In genomic region chr3:128786434-128787020, GRCh38 we compare ENCODE assay signal across 12 cellular contexts.
DNase-seq lines count a peak whose midpoint lies in the region; ATAC-seq, FAIRE-seq and TF ChIP-seq lines count a peak whose summit lies in the region.
"Had no signal": no experiment of that assay in that cellular context is flagged by ENCODE, and none has a peak within 500 bp of the region (broad histone marks: within the 10 kb centered on the region; RNA-seq: fewer than 3 reads in every experiment).

No MANE protein-coding gene starts in this region.

- H3K27me3 ChIP-seq in HepG2 (ENCODE audit: control insufficient read depth in 1 of 2, insufficient read depth in 2 of 2, low read length in 2 of 2) (no peaks in the 10 kb centered on the region), gastroesophageal sphincter (no peaks in the 10 kb centered on the region), GM23338 (ENCODE audit: insufficient read depth) (no peaks in the 10 kb centered on the region)

- H3K9ac ChIP-seq in HepG2 (ENCODE audit: insufficient read depth, low read depth, low read length): no peak overlapping the region

- TF ChIP-seq EP300 in HepG2 (IDR thresholded peaks at IDR 0.05; ENCODE audit: low read depth in 2 of 2, low read length in 2 of 2) (no peak), HepG2 (CRISPR knock-in tag; IDR thresholded peaks at IDR 0.05; ENCODE audit: borderline replicate concordance) (no peak), gastroesophageal sphincter (IDR thresholded peaks at IDR 0.05) (no peak)

- CTCF ChIA-PET in HepG2 (lab: Yijun Ruan, JAX; ENCODE audit: low intra/inter-chr PET ratio, low total read pairs): no interaction called here

- peaks cover 72% of the 10 kb centered on the region for H3K4me1 Mint-ChIP-seq in HFFc6 (ENCODE audit: low read depth)
- peaks cover 50% of the 10 kb centered on the region for H3K4me1 Mint-ChIP-seq in GM23338

- H3K4me3 Mint-ChIP-seq in HFFc6 (peak overlapping the region; percentile 52; the same call in 1 of the 2 replicates), GM23338 (no peak overlapping the region)
- H3K4me3 Mint-ChIP-seq: brain had no signal

- WGBS in HepG2 (ENCODE audit: low lambda C conversion rate): 95% methylated on average over 3 of the region's 3 CpGs
- 26 to 31% methylated on average over 3 of the region's 3 CpGs for WGBS in gastroesophageal sphincter (ENCODE audit: low coverage in 1 of 2), 2 donors

- DNase-seq in AG08396 (ENCODE audit: low spot score): peak; percentile 54
- DNase-seq in HFFc6: peak; percentile 33
- peak; percentile 31 to 42 for DNase-seq in cardiac fibroblast (ENCODE audit: low read depth in 2 of 2)
- DNase-seq in HepG2 (ENCODE audit: low spot score): no peak
- DNase-seq in GM23338 (ENCODE audit: low spot score): no peak
- no peak for DNase-seq in GM13976 (ENCODE audit: low spot score)
- DNase-seq: hippocampal formation, NCI-H2107 had no signal

- H3K9me3 ChIP-seq in HepG2 (ENCODE audit: low read length) (no peaks in the 10 kb centered on the region), gastroesophageal sphincter (no peaks in the 10 kb centered on the region)

- peaks cover 94% of the 10 kb centered on the region for H3K79me2 ChIP-seq in HepG2 (ENCODE audit: insufficient read depth, low read length)
- H3K79me2 ChIP-seq in GM23338 (replicated peaks; ENCODE audit: insufficient read depth): peaks cover 94% of the 10 kb centered on the region

- H3F3A ChIP-seq in GM23338 (replicated peaks; ENCODE audit: low read depth): no peaks in the 10 kb centered on the region

- H3K36me3 Mint-ChIP-seq in HFFc6 (ENCODE audit: low read depth): no peaks in the 10 kb centered on the region
- no peaks in the 10 kb centered on the region for H3K36me3 Mint-ChIP-seq in GM23338 (ENCODE audit: low read depth)

- H2AFZ ChIP-seq in HepG2 (ENCODE audit: low read length) (no peak overlapping the region), GM23338 (no peak overlapping the region)

- TF ChIP-seq POLR2A in HepG2 (IDR thresholded peaks at IDR 0.05; ENCODE audit: insufficient read depth in 1 of 2, low read depth in 2 of 2, low read length in 2 of 2) (no peak), gastroesophageal sphincter (IDR thresholded peaks at IDR 0.05) (no peak)

- no peak for ATAC-seq in HepG2
- no peak for ATAC-seq in gastroesophageal sphincter
- ATAC-seq in GM23338: no peak
- ATAC-seq in HG03457 (IDR thresholded peaks at IDR 0.05; ENCODE audit: unreplicated experiment): no peak

- BruUV-seq in HepG2 (replicated peaks; lab: Mats Ljungman, UMichigan): no TSS peak

- H3K4me2 ChIP-seq in HepG2 (ENCODE audit: low read depth, low read length) (no peak overlapping the region), GM23338 (no peak overlapping the region)

- no peak for TF ChIP-seq CTCF in HFFc6 (IDR thresholded peaks at IDR 0.05)
- TF ChIP-seq CTCF in cardiac fibroblast (IDR thresholded peaks at IDR 0.05; ENCODE audit: low read depth, low read length): no peak
- no peak for TF ChIP-seq CTCF in HepG2 (CRISPR knock-in tag; IDR thresholded peaks at IDR 0.05)
- no peak for TF ChIP-seq CTCF in gastroesophageal sphincter (IDR thresholded peaks at IDR 0.05)
- TF ChIP-seq CTCF in GM23338 (conservative IDR thresholded peaks at IDR 0.05; ENCODE audit: low read depth in 2 of 2): no peak
- TF ChIP-seq CTCF in GM13976 (IDR thresholded peaks at IDR 0.05; ENCODE audit: borderline replicate concordance, control extremely low read depth, extremely low read depth, insufficient read depth, missing control alignments): no peak

- H4K20me1 ChIP-seq in HepG2 (ENCODE audit: insufficient read depth, low read length): peaks cover 61% of the 10 kb centered on the region
- peaks cover 88% of the 10 kb centered on the region for H4K20me1 ChIP-seq in GM23338 (replicated peaks; ENCODE audit: insufficient read depth)

- no peak for TF ChIP-seq RAD21 in HepG2 (CRISPR knock-in tag; IDR thresholded peaks at IDR 0.05)

- H3K27ac Mint-ChIP-seq in HFFc6: peak overlapping the region; percentile 39
- no peak overlapping the region for H3K27ac Mint-ChIP-seq in GM23338

- no peaks in the 10 kb centered on the region for H3K9me3 Mint-ChIP-seq in HFFc6
- H3K9me3 Mint-ChIP-seq in GM23338: no peaks in the 10 kb centered on the region
- H3K9me3 Mint-ChIP-seq: brain had no signal

- H3K36me3 ChIP-seq in HepG2 (replicated peaks in 1 of 2; ENCODE audit: control insufficient read depth in 1 of 2, insufficient read depth in 2 of 2, low read length in 2 of 2): peaks cover 2 to 5% of the 10 kb centered on the region in 2 experiments; a peak in 3 of 5 replicates
- H3K36me3 ChIP-seq in gastroesophageal sphincter: no peaks in the 10 kb centered on the region
- H3K36me3 ChIP-seq in GM23338 (ENCODE audit: insufficient read depth): no peaks in the 10 kb centered on the region

- intact Hi-C loops in HepG2 (cut with micrococcal nuclease; ENCODE audit: unreplicated experiment): no loop called here

- peaks cover 34% of the 10 kb centered on the region for H3K4me1 ChIP-seq in HepG2 (ENCODE audit: insufficient read depth, low read length)
- peaks cover 3 to 100% (median 17%) of the 10 kb centered on the region in 3 donors for H3K4me1 ChIP-seq in gastroesophageal sphincter
- H3K4me1 ChIP-seq in GM23338 (ENCODE audit: insufficient read depth): peaks cover 35% of the 10 kb centered on the region

- in situ Hi-C loops in HepG2 (cut with HindIII; ENCODE audit: extremely low pct_ligation_motif_present, low pct_unique_long_range_greater_than_20kb): no loop called here
- in situ Hi-C loops in GM13976 (cut with MboI; ENCODE audit: low sequenced_read_pairs, unreplicated experiment): no loop called here

- no peaks in the 10 kb centered on the region for H3K9me2 ChIP-seq in GM23338 (ENCODE audit: insufficient read depth)

- POLR2A ChIA-PET in HepG2 (lab: Yijun Ruan, JAX): no interaction called here

- H3K4me3 ChIP-seq in cardiac fibroblast (replicated peaks in 1 of 2; ENCODE audit: low read depth in 2 of 2, low read length in 2 of 2): no peak overlapping the region
- H3K4me3 ChIP-seq in HepG2 (replicated peaks in 1 of 3; ENCODE audit: insufficient read depth in 1 of 3, low read depth in 2 of 3, low read length in 3 of 3): no peak overlapping the region
- H3K4me3 ChIP-seq in gastroesophageal sphincter: no peak overlapping the region
- no peak overlapping the region for H3K4me3 ChIP-seq in GM23338
- H3K4me3 ChIP-seq: GM12878 had no signal

- peaks cover 3% of the 10 kb centered on the region for H3K27me3 Mint-ChIP-seq in HFFc6 (ENCODE audit: insufficient read depth)
- peaks cover 14% of the 10 kb centered on the region for H3K27me3 Mint-ChIP-seq in GM23338 (ENCODE audit: insufficient read depth, low read depth, poor library complexity)
- H3K27me3 Mint-ChIP-seq: brain had no signal

- no peak for FAIRE-seq in HepG2 (lab: Jason Lieb, UNC)
- FAIRE-seq: GM12878 had no signal

- H3K27ac ChIP-seq in HepG2 (ENCODE audit: extremely low read length, insufficient read depth, low read length) (no peak overlapping the region), gastroesophageal sphincter (peak overlapping the region in 1 of 4 donors; percentile 8), GM23338 (ENCODE audit: low read depth) (no peak overlapping the region; the same call in 1 of the 2 replicates)

TF ChIP-seq in HepG2, 621 proteins besides CTCF, POLR2A, EP300 and RAD21:
- no peak for TF ChIP-seq ZNF776 (CRISPR knock-in tag; IDR thresholded peaks at IDR 0.05)
- TF ChIP-seq MAFF (IDR thresholded peaks at IDR 0.05; ENCODE audit: low read depth, low read length): peak; percentile 73
- TF ChIP-seq AKAP8 (CRISPR knock-in tag; IDR thresholded peaks at IDR 0.05): no peak
- TF ChIP-seq ZNF546 (CRISPR knock-in tag; conservative IDR thresholded peaks at IDR 0.05): no peak
- TF ChIP-seq RBM22 (optimal IDR thresholded peaks at IDR 0.05; ENCODE audit: low read length): peak; percentile 37
- no peak for TF ChIP-seq ZNF354B (CRISPR knock-in tag; IDR thresholded peaks at IDR 0.05)
- TF ChIP-seq MAFK (conservative IDR thresholded peaks at IDR 0.05 in 1 of 2, IDR thresholded peaks at IDR 0.05 in 1 of 2; ENCODE audit: low read length in 2 of 2): peak; percentile 50 to 83
- no peak for TF ChIP-seq ZNF570 (CRISPR knock-in tag; IDR thresholded peaks at IDR 0.05; ENCODE audit: borderline replicate concordance)
- no peak for TF ChIP-seq RCOR2 (CRISPR knock-in tag; IDR thresholded peaks at IDR 0.05)

TF ChIP-seq in GM23338, 12 proteins besides CTCF, POLR2A, EP300 and RAD21:
- TF ChIP-seq ETS1 (IDR thresholded peaks at IDR 0.05) (no peak), POLR2AphosphoS5 (IDR thresholded peaks at IDR 0.05; ENCODE audit: low read depth) (no peak), REST (IDR thresholded peaks at IDR 0.05; ENCODE audit: unreplicated experiment) (no peak)

Comparison
In these comparisons a context has a peak if more than half of its experiments do, and no peak if none do; other contexts are left out.
1. DNase-seq: peak in AG08396 (single experiment), HFFc6 (single experiment) and cardiac fibroblast (2 of 2); none in HepG2 (single experiment), GM23338 (single experiment) and GM13976 (single experiment).